In genomic region chr15:60720493-60721231, GRCh38 we compare ENCODE assay signal across 10 cellular contexts.
A peak's percentile ranks its signal among the peaks of the same experiment; 100 is the strongest.
DNase-seq lines count a peak whose midpoint lies in the region; ATAC-seq and FAIRE-seq lines count a peak whose summit lies in the region.
"Had no signal": no experiment of that assay in that cellular context is flagged by ENCODE, and none has a peak within 500 bp of the region (broad histone marks: within the 10 kb centered on the region; RNA-seq: fewer than 3 reads in every experiment).

No MANE protein-coding gene starts in this region.

- intact Hi-C loops in activated naive CD4-positive, alpha-beta T cell treated with anti-CD3 and anti-CD28 coated beads for 36 hours (cut with micrococcal nuclease), result loop anchor here (1.0 to 2.0 kb wide), 14 partner anchors 10 to 241 kb away; partner anchors contain the start of gene ICE2
- intact Hi-C loops in head of caudate nucleus (cut with DNase I), result no loop called here

- no peak for ATAC-seq in HG03097 (IDR thresholded peaks at IDR 0.05; ENCODE audit: low FRiP score, unreplicated experiment)

- peak overlapping the region; percentile 49 for H3K4me3 Mint-ChIP-seq in activated naive CD4-positive, alpha-beta T cell treated with anti-CD3 and anti-CD28 coated beads for 36 hours
- H3K4me3 Mint-ChIP-seq: brain had no signal

- peak overlapping the region; percentile 99 for H3K27ac Mint-ChIP-seq in activated naive CD4-positive, alpha-beta T cell treated with anti-CD3 and anti-CD28 coated beads for 36 hours
- H3K27ac Mint-ChIP-seq: brain had no signal

- in situ Hi-C loops in SK-MEL-5 (cut with HindIII; ENCODE audit: low pct_unique_long_range_greater_than_20kb, low sequenced_read_pairs), result no loop called here

- peak; percentile 72 for FAIRE-seq in GM19239 (lab: Jason Lieb, UNC)

- H3K36me3 Mint-ChIP-seq in activated naive CD4-positive, alpha-beta T cell treated with anti-CD3 and anti-CD28 coated beads for 36 hours (ENCODE audit: low read depth), result no peaks in the 10 kb centered on the region
- H3K36me3 Mint-ChIP-seq: brain had no signal

- peaks cover 59% of the 10 kb centered on the region for H3K4me1 Mint-ChIP-seq in activated naive CD4-positive, alpha-beta T cell treated with anti-CD3 and anti-CD28 coated beads for 36 hours (ENCODE audit: low read depth)

- CTCF ChIA-PET in activated naive CD4-positive, alpha-beta T cell treated with anti-CD3 and anti-CD28 coated beads for 36 hours (lab: Charles Lee), result interaction anchor here (0.5 to 3.2 kb wide), 15 partner anchors 25 to 197 kb away, joined by 3 to 18 read pairs (median 4); no protein-coding TSS in a partner anchor

- no peaks in the 10 kb centered on the region for H3K27me3 Mint-ChIP-seq in activated naive CD4-positive, alpha-beta T cell treated with anti-CD3 and anti-CD28 coated beads for 36 hours (ENCODE audit: low read depth)
- H3K27me3 Mint-ChIP-seq: brain had no signal

- H3K9me3 Mint-ChIP-seq in activated naive CD4-positive, alpha-beta T cell treated with anti-CD3 and anti-CD28 coated beads for 36 hours, result no peaks in the 10 kb centered on the region
- H3K9me3 Mint-ChIP-seq: brain had no signal

- DNase-seq in GM19239 (ENCODE audit: insufficient read length, low spot score) (no peak), SK-MEL-5 (ENCODE audit: low read depth, low spot score) (peak; percentile 4), head of caudate nucleus (no peak), NCI-H1092 treated with DMSO at 0.1 percent for 48 hours (lab: John Stamatoyannopoulos, UW) (no peak), pons (ENCODE audit: low spot score) (no peak)
- peak; percentile 90 for DNase-seq in activated naive CD4-positive, alpha-beta T cell treated with anti-CD3 and anti-CD28 coated beads for 36 hours
- peak; percentile 62 to 66 for DNase-seq in stimulated activated CD8-positive, alpha-beta memory T cell treated with anti-CD3 and anti-CD28 coated beads, Interleukin-15, amount 100 ng/mL, for 48 hours (ENCODE audit: low read depth in 2 of 2)
- DNase-seq: uterus had no signal

Comparison
In these comparisons a context has a peak if more than half of its experiments do, and no peak if none do; other contexts are left out.
1. DNase-seq: peak in SK-MEL-5 (single experiment), activated naive CD4-positive, alpha-beta T cell treated with anti-CD3 and anti-CD28 coated beads for 36 hours (single experiment) and stimulated activated CD8-positive, alpha-beta memory T cell treated with anti-CD3 and anti-CD28 coated beads, Interleukin-15, amount 100 ng/mL, for 48 hours (2 of 2); none in GM19239 (single experiment), head of caudate nucleus (0 of 42), NCI-H1092 treated with DMSO at 0.1 percent for 48 hours (single experiment) and pons (single experiment).